ENCODE assay signal across 20 cellular contexts in the genomic region with DNA sequence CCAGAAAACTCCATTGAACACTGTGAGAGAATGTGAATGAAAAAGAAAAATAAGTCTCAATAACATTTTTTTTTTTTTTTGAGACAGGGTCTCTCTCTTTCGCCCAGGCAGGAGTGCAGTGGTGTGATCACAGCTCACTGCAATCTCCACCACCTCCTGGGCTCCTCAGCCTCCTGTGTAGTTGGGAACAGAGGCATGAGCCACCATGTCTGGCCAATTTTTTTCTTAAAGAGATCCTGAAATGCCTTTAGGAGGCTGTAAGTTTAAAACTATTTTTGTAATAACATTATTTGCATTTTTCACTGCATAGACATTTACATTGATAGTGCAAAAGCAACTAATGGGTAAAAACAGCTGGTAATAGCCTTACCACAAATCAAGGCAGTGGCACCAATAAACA.
"Had no signal": no experiment of that assay in that cellular context is flagged by ENCODE, and none has a peak within 500 bp of the region (broad histone marks: within the 10 kb centered on the region; RNA-seq: fewer than 3 reads in every experiment).

No MANE protein-coding gene starts in this region.

- H3K27me3 ChIP-seq: colonic mucosa, dorsolateral prefrontal cortex, esophagus muscularis mucosa, foreskin keratinocyte, gastroesophageal sphincter, heart left ventricle, hepatocyte, left lung had no signal

- ATAC-seq: foreskin keratinocyte; gastroesophageal sphincter; heart left ventricle; left cardiac atrium; left lung; left ventricle myocardium superior; lower lobe of right lung; naive thymus-derived CD4-positive, alpha-beta T cell; natural killer cell had no signal

- DNase-seq: colonic mucosa; cortex of kidney; dorsolateral prefrontal cortex; effector CD4-positive, alpha-beta T cell; effector memory CD4-positive, alpha-beta T cell; foreskin keratinocyte; heart left ventricle; hypothalamus; left cardiac atrium; left lung; left ventricle myocardium superior; lower lobe of right lung; mesenchymal stem cell; midbrain; naive thymus-derived CD4-positive, alpha-beta T cell; natural killer cell had no signal

- H3K9me3 ChIP-seq: colonic mucosa, esophagus muscularis mucosa, gastroesophageal sphincter, heart left ventricle, left lung, lower lobe of right lung had no signal

- H3K27me3 Mint-ChIP-seq: dendritic cell treated with granulocyte-macrophage colony-stimulating factor and Interleukin-4, amounts not matched to agents 40 ng/mL and 50 ng/mL, for 4 days; naive thymus-derived CD4-positive, alpha-beta T cell had no signal

- H3K4me1 ChIP-seq: colonic mucosa, esophagus muscularis mucosa, foreskin keratinocyte, gastroesophageal sphincter, left lung, lower lobe of right lung had no signal

- H3K4me3 Mint-ChIP-seq: dendritic cell treated with granulocyte-macrophage colony-stimulating factor and Interleukin-4, amounts not matched to agents 40 ng/mL and 50 ng/mL, for 4 days; naive thymus-derived CD4-positive, alpha-beta T cell; natural killer cell had no signal

- H3K4me2 ChIP-seq: hepatocyte had no signal

- H3K27ac Mint-ChIP-seq: dendritic cell treated with granulocyte-macrophage colony-stimulating factor and Interleukin-4, amounts not matched to agents 40 ng/mL and 50 ng/mL, for 4 days; naive thymus-derived CD4-positive, alpha-beta T cell; natural killer cell had no signal

- H3K4me3 ChIP-seq: colonic mucosa, dorsolateral prefrontal cortex, esophagus muscularis mucosa, gastroesophageal sphincter, heart left ventricle, hepatocyte, left lung, lower lobe of right lung had no signal

- H3K9me3 Mint-ChIP-seq: dendritic cell treated with granulocyte-macrophage colony-stimulating factor and Interleukin-4, amounts not matched to agents 40 ng/mL and 50 ng/mL, for 4 days; naive thymus-derived CD4-positive, alpha-beta T cell; natural killer cell had no signal

- H3K27ac ChIP-seq: colonic mucosa, dorsolateral prefrontal cortex, esophagus muscularis mucosa, foreskin keratinocyte, gastroesophageal sphincter, heart left ventricle, hepatocyte, left lung, lower lobe of right lung had no signal

- H2AFZ ChIP-seq: hepatocyte had no signal
